ENCODE assay signal across 8 cellular contexts in the genomic region with DNA sequence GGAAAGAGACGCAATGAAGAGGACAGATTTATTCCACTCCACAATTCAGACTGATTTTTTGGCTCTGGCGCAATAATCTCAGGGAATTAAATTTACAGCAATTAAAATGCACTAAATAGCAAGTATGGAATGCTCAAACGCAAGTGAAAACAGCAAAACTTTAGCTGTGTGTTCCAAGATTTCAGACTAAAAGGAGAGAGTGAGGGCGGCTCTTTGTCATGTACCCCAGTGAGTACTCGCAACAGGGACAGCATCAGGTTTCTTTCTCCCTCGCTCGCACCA. TPM values are rescaled to one million over a fixed set of nuclear protein-coding genes. Genes with fewer than 3 reads are reported as not detected.
DNase-seq lines count a peak whose midpoint lies in the region; ATAC-seq and TF ChIP-seq lines count a peak whose summit lies in the region.

No MANE protein-coding gene starts in this region.

- no peaks in the 10 kb centered on the region for H3K36me3 Mint-ChIP-seq in progenitor cell of endocrine pancreas (ENCODE audit: insufficient read depth)

- TF ChIP-seq CTCF in Peyer's patch (IDR thresholded peaks at IDR 0.05) (no peak), fibroblast of lung (conservative IDR thresholded peaks at IDR 0.05 in 1 of 2, IDR thresholded peaks at IDR 0.05 in 1 of 2; ENCODE audit: low read depth in 1 of 2, low read length in 2 of 2) (no peak), progenitor cell of endocrine pancreas (IDR thresholded peaks at IDR 0.05; ENCODE audit: unreplicated experiment) (no peak)

- H2AFZ ChIP-seq in fibroblast of lung (ENCODE audit: low read length): no peak overlapping the region

- peaks cover 7% of the 10 kb centered on the region for H4K20me1 ChIP-seq in fibroblast of lung (ENCODE audit: control insufficient read depth, extremely low read depth, insufficient read depth, low read length)

- peak overlapping the region; percentile 87 for H3K9ac ChIP-seq in ES-I3 (ENCODE audit: low read depth, low read length)
- peak overlapping the region; percentile 92 for H3K9ac ChIP-seq in fibroblast of lung (ENCODE audit: insufficient read depth, low read length)

- no peak for ATAC-seq in HG02884 (IDR thresholded peaks at IDR 0.05; ENCODE audit: unreplicated experiment)

- H3K79me2 ChIP-seq in fibroblast of lung (ENCODE audit: control insufficient read depth, insufficient read depth, low read length): peaks cover 57% of the 10 kb centered on the region

- H3K4me1 ChIP-seq in ES-I3 (ENCODE audit: insufficient read depth, low read length) (peaks cover 25% of the 10 kb centered on the region), Peyer's patch (peaks cover 0 to 27% (median 4%) of the 10 kb centered on the region in 4 donors), fibroblast of lung (ENCODE audit: control insufficient read depth, extremely low read depth, insufficient read depth, low read length) (peaks cover 9% of the 10 kb centered on the region)

- no peak for DNase-seq in Peyer's patch
- no peak for DNase-seq in fibroblast of lung (ENCODE audit: low read depth in 2 of 2)
- DNase-seq in progenitor cell of endocrine pancreas (ENCODE audit: low spot score, unreplicated experiment): no peak
- no peak for DNase-seq in NCI-H2196 treated with DMSO at 0.1 percent for 48 hours (lab: John Stamatoyannopoulos, UW; ENCODE audit: unreplicated experiment)
- no peak for DNase-seq in NCI-H2171 treated with DMSO at 0.1 percent for 48 hours (lab: John Stamatoyannopoulos, UW)
- no peak for DNase-seq in NCI-H2227 (lab: John Stamatoyannopoulos, UW; ENCODE audit: unreplicated experiment)

- H3K27ac ChIP-seq in Peyer's patch (peak overlapping the region; percentile 91 to 96 (median 95)), fibroblast of lung (ENCODE audit: insufficient read depth, low read length) (peak overlapping the region; percentile 86)

- H3K36me3 ChIP-seq in ES-I3 (ENCODE audit: insufficient read depth, low read length) (no peaks in the 10 kb centered on the region), Peyer's patch (no peaks in the 10 kb centered on the region), fibroblast of lung (ENCODE audit: control insufficient read depth, insufficient read depth, low read length) (no peaks in the 10 kb centered on the region)

- H3K4me3 ChIP-seq in Peyer's patch: peak overlapping the region; percentile 65 to 97 (median 94)
- H3K4me3 ChIP-seq in fibroblast of lung (replicated peaks in 1 of 4; ENCODE audit: control extremely low read depth in 1 of 4, insufficient read depth in 1 of 4, low read depth in 3 of 4, low read length in 4 of 4): peak overlapping the region; percentile 72 to 99 (median 90)

- peak overlapping the region; percentile 98 for H3K27ac Mint-ChIP-seq in progenitor cell of endocrine pancreas

- peak overlapping the region; percentile 97 for H3K4me3 Mint-ChIP-seq in progenitor cell of endocrine pancreas (ENCODE audit: low read depth)

- TF ChIP-seq POLR2A in Peyer's patch (IDR thresholded peaks at IDR 0.05): no peak

- H3K9me3 ChIP-seq in ES-I3 (ENCODE audit: control insufficient read depth, insufficient read depth, low read length) (no peaks in the 10 kb centered on the region), Peyer's patch (no peaks in the 10 kb centered on the region), fibroblast of lung (ENCODE audit: control insufficient read depth, insufficient read depth, low read depth, low read length) (no peaks in the 10 kb centered on the region)

- H3K4me1 Mint-ChIP-seq in progenitor cell of endocrine pancreas (ENCODE audit: low read depth): peaks cover 33% of the 10 kb centered on the region

- H3K27me3 ChIP-seq in Peyer's patch: no peaks in the 10 kb centered on the region
- no peaks in the 10 kb centered on the region for H3K27me3 ChIP-seq in fibroblast of lung (ENCODE audit: control insufficient read depth, insufficient read depth, low read length)

- no peaks in the 10 kb centered on the region for H3K9me3 Mint-ChIP-seq in progenitor cell of endocrine pancreas (ENCODE audit: low read depth)

- H3K27me3 Mint-ChIP-seq in progenitor cell of endocrine pancreas: peaks cover 9% of the 10 kb centered on the region

- peak overlapping the region; percentile 96 for H3K4me2 ChIP-seq in fibroblast of lung (ENCODE audit: extremely low read depth, insufficient read depth, low read length)

RNA-seq across cellular contexts. Expression of a gene that starts 1.2 kb away (rescaled TPM):
- 10 to 100 TPM; 51.0 to 75.9 (median 67.6) TPM for total RNA-seq in Peyer's patch
- total RNA-seq in fibroblast of lung: 39.5 and 58.1 TPM in 2 replicates
- 21.6 and 32.0 TPM in 2 replicates for polyA plus RNA-seq in fibroblast of lung
- 23.9 and 41.9 TPM in 2 replicates for polyA plus RNA-seq in fibroblast of lung (2012)
- 4.0 and 4.7 TPM in 2 replicates for polyA minus RNA-seq in fibroblast of lung (ENCODE audit: low replicate concordance)
- total RNA-seq in progenitor cell of endocrine pancreas: 41.9 and 43.8 TPM in 2 replicates
